21 cellular contexts compared by ENCODE assay signal in the genomic region with DNA sequence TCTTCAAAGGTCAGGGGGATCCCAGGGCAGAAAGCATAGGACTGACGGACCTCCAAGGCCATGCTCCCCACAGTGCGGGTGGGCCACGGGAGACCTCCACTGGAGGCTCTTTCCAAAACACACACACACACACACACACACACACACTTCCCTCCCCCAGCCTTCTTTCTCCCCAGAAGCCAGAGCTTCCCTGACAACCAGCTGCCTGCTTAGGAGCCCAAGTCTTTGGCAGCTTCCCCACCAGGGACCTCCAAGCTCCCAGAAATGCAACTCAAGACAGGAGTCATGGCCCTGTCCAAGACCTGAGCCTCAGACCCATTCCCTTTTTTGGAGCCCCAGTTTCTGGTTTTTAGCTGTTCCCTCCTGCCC. TPM values are rescaled to one million over a fixed set of nuclear protein-coding genes. Genes with fewer than 3 reads are reported as not detected.
DNase-seq lines count a peak whose midpoint lies in the region; ATAC-seq lines count a peak whose summit lies in the region.
"Had no signal": no experiment of that assay in that cellular context is flagged by ENCODE, and none has a peak within 500 bp of the region (broad histone marks: within the 10 kb centered on the region; RNA-seq: fewer than 3 reads in every experiment).

No MANE protein-coding gene starts in this region.

- peak overlapping the region; percentile 28 to 57 for H3K27ac Mint-ChIP-seq in stimulated activated naive CD8-positive, alpha-beta T cell treated with anti-CD3 and anti-CD28 coated beads, Interleukin-15, amount 100 ng/mL, for 72 hours
- peak overlapping the region; percentile 70 for H3K27ac Mint-ChIP-seq in activated T-helper 17 cell treated with anti-CD3 and anti-CD28 coated beads, Interleukin-2, amount 50 U/mL, for 72 hours
- H3K27ac Mint-ChIP-seq in stimulated activated naive B cell treated with anti-CD40 and anti-IgM and Interleukin-4, amounts not matched to agents 10 μg/mL and 1 μg/mL and 100 μg/mL, for 72 hours = peak overlapping the region; percentile 65
- H3K27ac Mint-ChIP-seq: CD4-positive, alpha-beta T cell had no signal

- H3K4me1 Mint-ChIP-seq in stimulated activated naive CD8-positive, alpha-beta T cell treated with anti-CD3 and anti-CD28 coated beads, Interleukin-15, amount 100 ng/mL, for 72 hours = peaks cover 58% of the 10 kb centered on the region
- peaks cover 27% of the 10 kb centered on the region for H3K4me1 Mint-ChIP-seq in activated T-helper 17 cell treated with anti-CD3 and anti-CD28 coated beads, Interleukin-2, amount 50 U/mL, for 72 hours
- H3K4me1 Mint-ChIP-seq in stimulated activated naive B cell treated with anti-CD40 and anti-IgM and Interleukin-4, amounts not matched to agents 10 μg/mL and 1 μg/mL and 100 μg/mL, for 72 hours = peaks cover 6 to 19% of the 10 kb centered on the region in 2 donors

- H3K36me3 Mint-ChIP-seq in activated T-helper 17 cell treated with anti-CD3 and anti-CD28 coated beads, Interleukin-2, amount 50 U/mL, for 72 hours (ENCODE audit: low read depth) = peaks cover 5% of the 10 kb centered on the region
- H3K36me3 Mint-ChIP-seq in stimulated activated naive B cell treated with anti-CD40 and anti-IgM and Interleukin-4, amounts not matched to agents 10 μg/mL and 1 μg/mL and 100 μg/mL, for 72 hours = no peaks in the 10 kb centered on the region
- H3K36me3 Mint-ChIP-seq: IgD-negative memory B cell had no signal

- no peak overlapping the region for H3K4me3 Mint-ChIP-seq in stimulated activated naive CD8-positive, alpha-beta T cell treated with anti-CD3 and anti-CD28 coated beads, Interleukin-15, amount 100 ng/mL, for 72 hours
- no peak overlapping the region for H3K4me3 Mint-ChIP-seq in activated T-helper 17 cell treated with anti-CD3 and anti-CD28 coated beads, Interleukin-2, amount 50 U/mL, for 72 hours
- no peak overlapping the region for H3K4me3 Mint-ChIP-seq in stimulated activated naive B cell treated with anti-CD40 and anti-IgM and Interleukin-4, amounts not matched to agents 10 μg/mL and 1 μg/mL and 100 μg/mL, for 72 hours
- H3K4me3 Mint-ChIP-seq: CD4-positive, alpha-beta T cell; IgD-negative memory B cell had no signal

- DNase-seq in stimulated activated naive CD8-positive, alpha-beta T cell treated with anti-CD3 and anti-CD28 coated beads, Interleukin-15, amount 100 ng/mL, for 72 hours = no peak
- DNase-seq in stimulated activated naive CD8-positive, alpha-beta T cell treated with anti-CD3 and anti-CD28 coated beads, Interleukin-15, Interleukin-2, amounts not matched to agents 100 U/mL and 50 U/mL, for 24 hours = no peak
- DNase-seq in left kidney (ENCODE audit: low read depth, low spot score) (peak; percentile 41), DMS79 treated with DMSO at 0.1 percent for 48 hours (lab: John Stamatoyannopoulos, UW) (no peak)
- DNase-seq in stimulated activated naive B cell treated with anti-CD40 and anti-IgM and Interleukin-4, amounts not matched to agents 10 μg/mL and 1 μg/mL and 100 μg/mL, for 72 hours = no peak
- DNase-seq: CD4-positive, alpha-beta T cell; GF-D8; NCI-H1105 treated with DMSO at 0.1 percent for 48 hours; NCI-H187; NCI-H2171; NCI-H446; NCI-H69; SHP77 treated with DMSO at 0.1 percent for 48 hours had no signal

- ATAC-seq in stimulated activated naive CD8-positive, alpha-beta T cell treated with anti-CD3 and anti-CD28 coated beads, Interleukin-15, amount 100 ng/mL, for 72 hours = no peak
- ATAC-seq in stimulated activated naive CD8-positive, alpha-beta T cell treated with anti-CD3 and anti-CD28 coated beads, Interleukin-15, Interleukin-2, amounts not matched to agents 100 U/mL and 50 U/mL, for 24 hours = no peak
- no peak for ATAC-seq in activated T-helper 17 cell treated with anti-CD3 and anti-CD28 coated beads, Interleukin-2, amount 50 U/mL, for 72 hours (replicated peaks)
- no peak for ATAC-seq in stimulated activated naive B cell treated with anti-CD40 and anti-IgM and Interleukin-4, amounts not matched to agents 10 μg/mL and 1 μg/mL and 100 μg/mL, for 72 hours (replicated peaks)
- ATAC-seq in HG02973 (IDR thresholded peaks at IDR 0.05; ENCODE audit: unreplicated experiment) = no peak
- no peak for ATAC-seq in HG02884 (IDR thresholded peaks at IDR 0.05; ENCODE audit: unreplicated experiment)
- ATAC-seq: SK-N-SH treated with all-trans-retinoic acid at 6 μM for 48 hours had no signal

- no peaks in the 10 kb centered on the region for H3K27me3 Mint-ChIP-seq in stimulated activated naive CD8-positive, alpha-beta T cell treated with anti-CD3 and anti-CD28 coated beads, Interleukin-15, amount 100 ng/mL, for 72 hours
- H3K27me3 Mint-ChIP-seq in activated T-helper 17 cell treated with anti-CD3 and anti-CD28 coated beads, Interleukin-2, amount 50 U/mL, for 72 hours = no peaks in the 10 kb centered on the region
- H3K27me3 Mint-ChIP-seq in stimulated activated naive B cell treated with anti-CD40 and anti-IgM and Interleukin-4, amounts not matched to agents 10 μg/mL and 1 μg/mL and 100 μg/mL, for 72 hours = peaks cover 6 to 22% of the 10 kb centered on the region in 2 donors
- H3K27me3 Mint-ChIP-seq: CD4-positive, alpha-beta T cell; IgD-negative memory B cell had no signal

- no peaks in the 10 kb centered on the region for H3K9me3 Mint-ChIP-seq in stimulated activated naive CD8-positive, alpha-beta T cell treated with anti-CD3 and anti-CD28 coated beads, Interleukin-15, amount 100 ng/mL, for 72 hours
- H3K9me3 Mint-ChIP-seq in activated T-helper 17 cell treated with anti-CD3 and anti-CD28 coated beads, Interleukin-2, amount 50 U/mL, for 72 hours = no peaks in the 10 kb centered on the region
- H3K9me3 Mint-ChIP-seq in stimulated activated naive B cell treated with anti-CD40 and anti-IgM and Interleukin-4, amounts not matched to agents 10 μg/mL and 1 μg/mL and 100 μg/mL, for 72 hours = no peaks in the 10 kb centered on the region
- H3K9me3 Mint-ChIP-seq: CD4-positive, alpha-beta T cell; IgD-negative memory B cell had no signal

RNA-seq across cellular contexts. Expression of gene C10orf105, which starts 0.7 kb away (rescaled TPM):
- 1 to 10 TPM in 1 of 2 donors, under 1 TPM in 1; 0.04 to 1.0 TPM for total RNA-seq in activated T-helper 17 cell treated with anti-CD3 and anti-CD28 coated beads, Interleukin-2, amount 50 U/mL, for 72 hours
- total RNA-seq: Daoy, HT1080, LHCN-M2 had no signal

RNA-seq across cellular contexts. Expression of gene VSIR, which starts 53.0 kb away (rescaled TPM):
- 100 to 1,000 TPM in 1 of 2 donors, 10 to 100 TPM in 1; 27.9 to 125 TPM for total RNA-seq in activated T-helper 17 cell treated with anti-CD3 and anti-CD28 coated beads, Interleukin-2, amount 50 U/mL, for 72 hours
